14 cellular contexts compared by ENCODE assay signal in the genomic region with DNA sequence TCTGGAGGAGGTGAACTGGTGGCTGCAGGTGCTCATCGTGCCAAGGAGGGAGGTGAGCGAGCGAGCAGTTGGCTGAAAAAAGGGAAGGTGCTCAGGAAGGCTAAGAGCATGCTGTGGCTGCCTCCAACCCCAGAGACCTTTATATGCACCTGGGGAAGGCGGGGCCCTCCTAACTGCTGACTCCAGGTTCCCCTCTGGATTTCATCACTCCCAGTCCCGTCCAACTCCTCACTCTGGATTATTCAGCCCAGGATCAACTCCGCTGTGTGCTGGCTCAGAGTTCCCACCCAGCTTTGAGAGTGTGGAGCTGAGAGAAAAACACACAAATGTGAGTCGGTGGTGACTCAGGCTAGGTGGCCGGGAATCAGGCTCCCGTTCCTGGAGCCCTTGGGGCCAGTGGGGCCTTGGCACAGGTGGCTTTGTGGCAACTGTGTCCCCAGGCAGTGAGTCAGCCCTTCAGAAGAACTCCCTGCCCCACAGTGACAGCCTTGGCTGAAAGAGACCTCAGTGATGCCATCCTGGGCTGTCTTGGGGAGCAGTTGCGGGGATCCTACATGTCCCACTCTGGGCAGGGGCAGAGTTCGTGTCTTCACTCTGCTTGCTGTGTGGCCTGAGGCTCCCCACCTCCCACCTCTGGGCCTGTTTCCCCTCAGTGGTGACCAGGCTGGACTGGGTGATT. TPM values are rescaled to one million over a fixed set of nuclear protein-coding genes. Genes with fewer than 3 reads are reported as not detected.
DNase-seq lines count a peak whose midpoint lies in the region; ATAC-seq and TF ChIP-seq lines count a peak whose summit lies in the region.
"Not testable (repeated sequence)": the region's sequence is repeated elsewhere in the genome, so short reads cannot be mapped to it uniquely, and the experiment has no call there.
"Had no signal": no experiment of that assay in that cellular context is flagged by ENCODE, and none has a peak within 500 bp of the region (broad histone marks: within the 10 kb centered on the region; RNA-seq: fewer than 3 reads in every experiment).

No MANE protein-coding gene starts in this region.

- WGBS in endodermal cell (ENCODE audit: insufficient coverage in 1 of 2, insufficient read length in 1 of 2), 2 experiments = 90% methylated on average over 2 of the region's 11 CpGs; no CpG with 5 or more reads in 1 of the 2 experiments

- not testable (repeated sequence) for H3K9ac ChIP-seq in endodermal cell (ENCODE audit: extremely low read depth, low read length, poor library complexity, severe bottlenecking)

- not testable (repeated sequence) for H3K27me3 Mint-ChIP-seq in endodermal cell (ENCODE audit: insufficient read depth)

- not testable (repeated sequence) for H3K36me3 ChIP-seq in RWPE2 (ENCODE audit: low read depth); endodermal cell (ENCODE audit: control insufficient read depth, insufficient read depth, low read length); left lung; gastrocnemius medialis

- peak; percentile 82 for ATAC-seq in RWPE2 (ENCODE audit: low read depth)
- ATAC-seq in foreskin keratinocyte = peak; percentile 77
- peak; percentile 84 for ATAC-seq in left lung
- peak; percentile 79 to 82 for ATAC-seq in gastrocnemius medialis

- not testable (repeated sequence) for H3K4me1 ChIP-seq in RWPE2 (ENCODE audit: insufficient read depth, poor library complexity, severe bottlenecking); endodermal cell (ENCODE audit: control insufficient read depth, insufficient read depth, low read length); foreskin keratinocyte; left lung; gastrocnemius medialis

- H3K27ac Mint-ChIP-seq in endodermal cell = not testable (repeated sequence)

- H3K36me3 Mint-ChIP-seq in endodermal cell (ENCODE audit: low read depth) = not testable (repeated sequence)

- H3K4me1 Mint-ChIP-seq in endodermal cell = not testable (repeated sequence)

- H3K9me3 ChIP-seq in RWPE2 (ENCODE audit: severe bottlenecking); endodermal cell (ENCODE audit: control insufficient read depth, low read length); left lung; gastrocnemius medialis: not testable (repeated sequence)

- H3K27me3 ChIP-seq in RWPE2 (ENCODE audit: insufficient read depth, poor library complexity, severe bottlenecking); endodermal cell (ENCODE audit: control insufficient read depth, insufficient read depth, low read length, poor library complexity, severe bottlenecking); foreskin keratinocyte; left lung; gastrocnemius medialis: not testable (repeated sequence)

- not testable (repeated sequence) for H3K9me3 Mint-ChIP-seq in endodermal cell

- TF ChIP-seq POLR2A in gastrocnemius medialis (IDR thresholded peaks at IDR 0.05) = not testable (repeated sequence)

- not testable (repeated sequence) for H3K4me3 ChIP-seq in RWPE2 (ENCODE audit: severe bottlenecking); endodermal cell (ENCODE audit: low read length); left lung; gastrocnemius medialis

- in situ Hi-C loops in gastrocnemius medialis (cut with MboI; ENCODE audit: low sequenced_read_pairs in 4 of 4) = not testable (repeated sequence)

- TF ChIP-seq CTCF in RWPE2 (IDR thresholded peaks at IDR 0.05; ENCODE audit: poor library complexity, severe bottlenecking); endodermal cell (conservative IDR thresholded peaks at IDR 0.05); foreskin keratinocyte (conservative IDR thresholded peaks at IDR 0.05); left lung (IDR thresholded peaks at IDR 0.05); gastrocnemius medialis (IDR thresholded peaks at IDR 0.05 in 4 of 5, conservative IDR thresholded peaks at IDR 0.05 in 1 of 5): not testable (repeated sequence)

- not testable (repeated sequence) for H3K27ac ChIP-seq in RWPE2 (ENCODE audit: poor library complexity, severe bottlenecking); endodermal cell (ENCODE audit: low read depth, low read length); foreskin keratinocyte; left lung; gastrocnemius medialis

- not testable (repeated sequence) for H3K4me3 Mint-ChIP-seq in endodermal cell

- DNase-seq in HT1080 (ENCODE audit: low read depth) (peak; percentile 2), endodermal cell (peak; percentile 35), foreskin keratinocyte (peak in 1 of 2 donors; percentile 26)
- not testable (repeated sequence) for DNase-seq in RWPE2 (ENCODE audit: low spot score); left lung; gastrocnemius medialis

- intact Hi-C loops in left lung (cut with DNase I); gastrocnemius medialis (cut with DNase I; ENCODE audit: low total_unique reads): not testable (repeated sequence)

RNA-seq across cellular contexts. Expression of gene LGALS9B, which starts 37.2 kb away (rescaled TPM):
- total RNA-seq in HT1080 (2014; rRNA removed; shearing (Covaris generic)) = not detected in 2 replicates
- polyA plus RNA-seq in HT1080 (2015; cell fraction: cytosol; rRNA removed) = 0.09 TPM in 1 of 2 replicates, not detected in the other
- 0.10 TPM in 1 of 2 replicates, not detected in the other for polyA plus RNA-seq in HT1080 (2015; cell fraction: nucleus; rRNA removed)
- total RNA-seq in endodermal cell (not detected), foreskin keratinocyte (11.6 and 14.5 TPM in 2 replicates), left lung (under 1 TPM; 0.20 to 0.94 TPM), gastrocnemius medialis (not detected)
- not detected for polyA plus RNA-seq in endodermal cell (2013, experiment 1 of 2)
- polyA plus RNA-seq in endodermal cell (2013, experiment 2 of 2) = not detected
- polyA plus RNA-seq in foreskin keratinocyte = 12.8 and 18.1 TPM in 2 replicates
- total RNA-seq: CD4-positive, alpha-beta T cell; CD8-positive, alpha-beta memory T cell; G401; GM23338; H4; H9 had no signal
- polyA plus RNA-seq: A549; CD14-positive monocyte; CD8-positive, alpha-beta memory T cell; GM23338 had no signal
